In the genomic region with DNA sequence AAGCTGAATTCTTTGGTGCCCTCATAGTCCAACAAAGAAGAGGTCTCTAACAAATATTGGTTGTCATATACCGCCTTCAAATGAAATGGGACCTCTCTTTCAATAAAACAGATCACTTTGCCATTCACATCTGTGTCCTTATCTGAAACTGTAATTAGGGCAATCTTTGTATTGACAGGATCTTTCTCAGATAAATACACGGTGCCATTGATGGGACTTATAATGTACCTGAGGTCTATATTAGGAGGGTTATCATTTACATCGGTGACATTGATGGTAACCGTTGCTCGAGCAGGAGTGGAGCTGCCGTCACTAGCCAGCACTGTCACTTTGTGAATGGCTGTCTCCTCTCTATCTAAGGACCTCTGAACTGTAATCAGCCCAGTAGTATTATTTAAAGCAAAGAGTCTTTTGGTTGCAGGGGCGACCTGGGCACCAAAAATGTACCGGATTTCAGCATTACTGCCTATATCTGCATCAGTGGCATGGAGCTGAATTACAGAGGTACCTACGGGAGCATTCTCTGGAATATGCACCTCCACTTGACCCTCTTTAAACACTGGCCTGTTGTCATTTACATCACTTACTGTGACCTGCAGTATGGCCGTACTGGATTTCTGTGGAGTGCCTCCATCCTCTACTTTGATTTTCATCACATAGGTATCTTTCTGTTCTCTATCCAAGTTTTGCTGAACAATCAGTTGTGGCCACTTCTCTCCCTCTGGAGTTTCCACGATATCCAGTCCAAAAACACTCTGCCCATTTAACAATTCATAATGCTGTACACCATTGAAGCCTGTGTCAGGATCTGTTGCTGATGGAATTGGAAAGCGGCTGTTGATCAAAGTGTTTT, we compare ENCODE assay signal across 22 cellular contexts. TPM values are rescaled to one million over a fixed set of nuclear protein-coding genes. Genes with fewer than 3 reads are reported as not detected.
DNase-seq lines count a peak whose midpoint lies in the region; ATAC-seq and TF ChIP-seq lines count a peak whose summit lies in the region.
"Had no signal": no experiment of that assay in that cellular context is flagged by ENCODE, and none has a peak within 500 bp of the region (broad histone marks: within the 10 kb centered on the region; RNA-seq: fewer than 3 reads in every experiment).

No MANE protein-coding gene starts in this region.

- peaks cover 22% of the 10 kb centered on the region for H3K27me3 Mint-ChIP-seq in activated T-cell treated with anti-CD3 and anti-CD28 coated beads, Interleukin-2, amount 50 U/mL, for 4 hours (ENCODE audit: low read depth)

- H3K9ac ChIP-seq in adipocyte (ENCODE audit: low read length), result no peak overlapping the region
- H3K9ac ChIP-seq: GM23248 had no signal

- POLR2A ChIA-PET in HEK293T (lab: Yijun Ruan, JAX), result no interaction called here

- H3K4me3 ChIP-seq in adipocyte (ENCODE audit: low read length), result peak overlapping the region; percentile 93
- H3K4me3 ChIP-seq: GM23248 had no signal

- H3K4me3 Mint-ChIP-seq in activated T-cell treated with anti-CD3 and anti-CD28 coated beads, Interleukin-2, amount 50 U/mL, for 4 hours, result peak overlapping the region; percentile 17
- H3K4me3 Mint-ChIP-seq: activated naive CD8-positive, alpha-beta T cell treated with anti-CD3 and anti-CD28 coated beads, Interleukin-2, amount 10 ng/mL, durations not matched to agents 7 days and 5 days; activated T-helper 1 cell treated with anti-CD3 and anti-CD28 coated beads, Interleukin-12 subunit alpha, Interleukin-12 subunit beta, Interleukin-2, Interleukin-4 antibody, amounts not matched to agents 30 ng/mL and 10 ng/mL and 1 ng/mL, durations not matched to agents 14 hours and 24 hours and 36 hours; CD8-positive, alpha-beta T cell had no signal

- no peak for ATAC-seq in activated T-cell treated with anti-CD3 and anti-CD28 coated beads, Interleukin-2, amount 50 U/mL, for 4 hours
- ATAC-seq in HG02571 (IDR thresholded peaks at IDR 0.05; ENCODE audit: unreplicated experiment) (no peak), HG02884 (IDR thresholded peaks at IDR 0.05; ENCODE audit: unreplicated experiment) (no peak)
- ATAC-seq: CD8-positive, alpha-beta T cell; left lobe of liver had no signal

- no peaks in the 10 kb centered on the region for H3K36me3 Mint-ChIP-seq in activated T-cell treated with anti-CD3 and anti-CD28 coated beads, Interleukin-2, amount 50 U/mL, for 4 hours (ENCODE audit: insufficient read depth)
- H3K36me3 Mint-ChIP-seq: activated naive CD8-positive, alpha-beta T cell treated with anti-CD3 and anti-CD28 coated beads, Interleukin-2, amount 10 ng/mL, durations not matched to agents 7 days and 5 days; CD8-positive, alpha-beta T cell had no signal

- H3K4me1 ChIP-seq in adipocyte (ENCODE audit: control insufficient read depth, insufficient read depth, low read length), result peaks cover 34% of the 10 kb centered on the region

- no peaks in the 10 kb centered on the region for H3K36me3 ChIP-seq in adipocyte (ENCODE audit: control insufficient read depth, insufficient read depth, low read length, severe bottlenecking)
- H3K36me3 ChIP-seq: tibial nerve had no signal

- H3K4me1 Mint-ChIP-seq in activated T-cell treated with anti-CD3 and anti-CD28 coated beads, Interleukin-2, amount 50 U/mL, for 4 hours (ENCODE audit: low read depth), result peaks cover 16% of the 10 kb centered on the region

- CTCF ChIA-PET in HEK293T (lab: Yijun Ruan, JAX), result interaction anchor here (0.7 to 0.8 kb wide), 2 partner anchors 11 to 189 kb away, joined by 4 to 5 read pairs; no protein-coding TSS in a partner anchor

- DNase-seq in activated T-cell treated with anti-CD3 and anti-CD28 coated beads, Interleukin-2, amount 50 U/mL, for 4 hours, result no peak
- no peak for DNase-seq in activated T-cell treated with anti-CD3 and anti-CD28 coated beads, Interleukin-2, amount 50 U/mL, for 1 hour
- DNase-seq in adipocyte (ENCODE audit: low read depth) (no peak), medulla oblongata (ENCODE audit: extremely low spot score) (peak; percentile 35), superior temporal gyrus (ENCODE audit: extremely low spot score) (peak; percentile 66), HEK293T (ENCODE audit: extremely low spot score) (no peak)
- DNase-seq: ACHN; activated CD4-positive, alpha-beta T cell treated with anti-CD3 and anti-CD28 coated beads, Interleukin-2, amount 50 U/mL, for 4 hours; activated naive CD8-positive, alpha-beta T cell treated with anti-CD3 and anti-CD28 coated beads, Interleukin-2, amount 10 ng/mL, durations not matched to agents 7 days and 5 days; CD8-positive, alpha-beta T cell; cerebellar nuclear complex; GM23248; IMR-90; MM.1S; NCI-H2029 treated with DMSO at 0.1 percent for 48 hours; NCI-H526; small intestine had no signal

- H3K9me3 Mint-ChIP-seq in activated T-cell treated with anti-CD3 and anti-CD28 coated beads, Interleukin-2, amount 50 U/mL, for 4 hours, result no peaks in the 10 kb centered on the region
- H3K9me3 Mint-ChIP-seq: activated naive CD8-positive, alpha-beta T cell treated with anti-CD3 and anti-CD28 coated beads, Interleukin-2, amount 10 ng/mL, durations not matched to agents 7 days and 5 days; activated T-helper 1 cell treated with anti-CD3 and anti-CD28 coated beads, Interleukin-12 subunit alpha, Interleukin-12 subunit beta, Interleukin-2, Interleukin-4 antibody, amounts not matched to agents 30 ng/mL and 10 ng/mL and 1 ng/mL, durations not matched to agents 14 hours and 24 hours and 36 hours; CD8-positive, alpha-beta T cell had no signal

- no peaks in the 10 kb centered on the region for H3K9me3 ChIP-seq in adipocyte (ENCODE audit: control insufficient read depth, low read length)
- H3K9me3 ChIP-seq: tibial nerve had no signal

- no peaks in the 10 kb centered on the region for H3K27me3 ChIP-seq in adipocyte (replicated peaks; ENCODE audit: control insufficient read depth, insufficient read depth, low read length)
- H3K27me3 ChIP-seq: tibial nerve had no signal

TF ChIP-seq in HEK293T, 16 proteins besides CTCF, POLR2A, EP300 and RAD21:
- TF ChIP-seq FOXA1 (IDR thresholded peaks at IDR 0.05) (no peak), ARNT (IDR thresholded peaks at IDR 0.05) (no peak), FOXM1 (IDR thresholded peaks at IDR 0.05; ENCODE audit: borderline replicate concordance) (no peak), SP1 (IDR thresholded peaks at IDR 0.05) (no peak), LEF1 (IDR thresholded peaks at IDR 0.05; ENCODE audit: borderline replicate concordance) (no peak), TARDBP (IDR thresholded peaks at IDR 0.05) (no peak), ELF4 (IDR thresholded peaks at IDR 0.05) (no peak), SUZ12 (IDR thresholded peaks at IDR 0.05) (no peak), L3MBTL2 (conservative IDR thresholded peaks at IDR 0.05) (no peak), NFRKB (IDR thresholded peaks at IDR 0.05) (no peak), BHLHE40 (IDR thresholded peaks at IDR 0.05; ENCODE audit: borderline replicate concordance) (no peak)

RNA-seq across cellular contexts. Expression of gene PCDH9, which starts 2.8 kb away (rescaled TPM):
- total RNA-seq in activated T-cell treated with anti-CD3 and anti-CD28 coated beads, Interleukin-2, amount 50 U/mL, for 4 hours, result under 1 TPM; 0.13 to 0.38 (median 0.13) TPM

Comparison
In these comparisons a context has a peak if more than half of its experiments do, and no peak if none do; other contexts are left out.
1. DNase-seq: peak in medulla oblongata (single experiment) and superior temporal gyrus (single experiment); none in activated T-cell treated with anti-CD3 and anti-CD28 coated beads, Interleukin-2, amount 50 U/mL, for 4 hours (single experiment), activated T-cell treated with anti-CD3 and anti-CD28 coated beads, Interleukin-2, amount 50 U/mL, for 1 hour (single experiment), adipocyte (single experiment) and HEK293T (single experiment).